9 cellular contexts compared by ENCODE assay signal in the genomic region with DNA sequence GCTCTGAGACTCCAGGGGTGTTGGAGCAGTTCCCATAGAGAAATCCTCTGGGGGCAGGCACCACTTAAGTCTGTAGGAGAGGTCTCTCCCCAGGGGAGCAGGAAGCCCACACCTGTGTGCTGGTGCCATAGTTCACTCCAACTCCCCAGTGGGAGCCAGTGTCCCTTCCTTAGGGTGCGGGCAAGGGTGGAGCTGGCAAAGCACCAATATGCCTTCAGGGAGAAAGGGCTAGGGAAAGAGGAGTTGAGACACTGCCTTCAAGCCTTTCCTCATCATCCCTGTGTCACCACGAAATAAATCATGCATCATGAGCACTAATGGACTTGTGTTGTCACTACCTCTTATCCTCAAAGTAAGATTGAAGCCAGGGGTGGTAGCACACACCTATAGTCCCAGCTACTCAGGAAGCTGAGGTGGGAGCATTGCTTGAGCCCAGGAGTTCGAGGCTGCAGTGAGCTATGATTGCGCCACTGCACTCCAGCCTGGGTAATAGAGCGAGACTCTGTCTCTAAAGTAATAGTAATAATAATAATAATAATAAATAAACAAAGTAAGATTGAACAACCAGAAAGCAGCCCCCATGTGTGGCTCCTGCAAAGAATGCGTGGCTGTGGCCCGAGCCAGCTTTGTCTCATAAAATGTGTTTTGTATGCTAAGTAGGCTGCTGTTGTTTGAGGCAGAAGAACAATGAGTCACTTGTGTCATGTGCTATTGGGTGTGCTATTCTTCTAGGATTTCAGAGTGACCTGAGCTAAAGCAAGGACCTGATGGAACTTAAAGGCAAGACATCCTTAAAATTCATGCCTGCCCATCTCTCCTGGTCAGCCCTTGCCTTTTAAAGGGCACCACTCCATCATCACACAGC. TPM values are rescaled to one million over a fixed set of nuclear protein-coding genes. Genes with fewer than 3 reads are reported as not detected.
DNase-seq lines count a peak whose midpoint lies in the region; ATAC-seq lines count a peak whose summit lies in the region.
"Had no signal": no experiment of that assay in that cellular context is flagged by ENCODE, and none has a peak within 500 bp of the region (broad histone marks: within the 10 kb centered on the region; RNA-seq: fewer than 3 reads in every experiment).

No MANE protein-coding gene starts in this region.

- ATAC-seq in HG02759 (IDR thresholded peaks at IDR 0.05; ENCODE audit: unreplicated experiment), result no peak
- ATAC-seq in HG02623 (IDR thresholded peaks at IDR 0.05; ENCODE audit: unreplicated experiment), result no peak

- DNase-seq in DMS53 treated with DMSO at 0.1 percent for 48 hours (lab: John Stamatoyannopoulos, UW; ENCODE audit: unreplicated experiment) (peak; percentile 15), astrocyte of the hippocampus (ENCODE audit: low read depth, low spot score) (peak; percentile 65), lung microvascular endothelial cell (ENCODE audit: low read depth in 2 of 2) (peak; percentile 65 to 79), DMS114 treated with DMSO at 0.1 percent for 48 hours (lab: John Stamatoyannopoulos, UW; ENCODE audit: unreplicated experiment) (no peak)
- DNase-seq: activated naive CD8-positive, alpha-beta T cell treated with anti-CD3 and anti-CD28 coated beads, Interleukin-2, amount 10 ng/mL, durations not matched to agents 7 days and 5 days; DND-41 had no signal

RNA-seq across cellular contexts. Expression of a gene that starts 6.7 kb away (rescaled TPM):
- total RNA-seq in lung microvascular endothelial cell, result 749 and 1,401 TPM in 2 replicates

RNA-seq across cellular contexts. Expression of a gene that starts 8.7 kb away (rescaled TPM):
- total RNA-seq in lung microvascular endothelial cell, result not detected in 2 replicates
- total RNA-seq: activated naive CD8-positive, alpha-beta T cell treated with anti-CD3 and anti-CD28 coated beads, Interleukin-2, amount 10 ng/mL, durations not matched to agents 7 days and 5 days; posterior vena cava had no signal

RNA-seq across cellular contexts. Expression of a gene that starts 24.3 kb away (rescaled TPM):
- not detected in 2 replicates for total RNA-seq in lung microvascular endothelial cell
- total RNA-seq: activated naive CD8-positive, alpha-beta T cell treated with anti-CD3 and anti-CD28 coated beads, Interleukin-2, amount 10 ng/mL, durations not matched to agents 7 days and 5 days had no signal

RNA-seq across cellular contexts. Expression of a gene that starts 43.5 kb away (rescaled TPM):
- total RNA-seq in lung microvascular endothelial cell, result under 0.01 TPM in 1 of 2 replicates, not detected in the other
- total RNA-seq: activated naive CD8-positive, alpha-beta T cell treated with anti-CD3 and anti-CD28 coated beads, Interleukin-2, amount 10 ng/mL, durations not matched to agents 7 days and 5 days had no signal
